17 cellular contexts compared by ENCODE assay signal in genomic region chr3:16900779-16901440, GRCh38. TPM values are rescaled to one million over a fixed set of nuclear protein-coding genes. Genes with fewer than 3 reads are reported as not detected.
DNase-seq lines count a peak whose midpoint lies in the region; ATAC-seq and TF ChIP-seq lines count a peak whose summit lies in the region.
"Had no signal": no experiment of that assay in that cellular context is flagged by ENCODE, and none has a peak within 500 bp of the region (broad histone marks: within the 10 kb centered on the region; RNA-seq: fewer than 3 reads in every experiment).

No MANE protein-coding gene starts in this region.

- TF ChIP-seq CTCF in ovary (IDR thresholded peaks at IDR 0.05) (no peak), GM10248 (IDR thresholded peaks at IDR 0.05; ENCODE audit: control extremely low read depth, extremely low read depth, low read depth, missing control alignments) (no peak)

- peaks cover 91% of the 10 kb centered on the region for H3K4me1 Mint-ChIP-seq in activated CD4-positive, alpha-beta T cell treated with anti-CD3 and anti-CD28 coated beads, Interleukin-2, amount 10 ng/mL, durations not matched to agents 24 days and 14 days
- peaks cover 99% of the 10 kb centered on the region for H3K4me1 Mint-ChIP-seq in central memory CD8-positive, alpha-beta T cell

- intact Hi-C loops in activated CD4-positive, alpha-beta T cell treated with anti-CD3 and anti-CD28 coated beads, Interleukin-2, amount 10 ng/mL, durations not matched to agents 24 days and 14 days (cut with micrococcal nuclease), result loop anchor here (5.0 kb wide), 2 partner anchors 121 to 251 kb away; no protein-coding TSS in a partner anchor
- intact Hi-C loops in ovary (cut with DNase I), result no loop called here

- no peak for DNase-seq in activated CD4-positive, alpha-beta T cell treated with anti-CD3 and anti-CD28 coated beads, Interleukin-2, amount 10 ng/mL, durations not matched to agents 24 days and 14 days
- DNase-seq in activated CD4-positive, alpha-beta T cell treated with anti-CD3 and anti-CD28 coated beads, Interleukin-2, amount 50 U/mL, for 48 hours, result no peak
- no peak for DNase-seq in central memory CD8-positive, alpha-beta T cell (ENCODE audit: low spot score in 2 of 2)
- DNase-seq in ovary, result peak in 3 of 5 donors; percentile 40 to 50 (median 42)
- DNase-seq in amygdala (lab: John Stamatoyannopoulos, UW), result no peak
- no peak for DNase-seq in GM10248 (ENCODE audit: extremely low spot score)
- DNase-seq: amniotic stem cell, EL, mucosa of descending colon, NCI-H1105 treated with DMSO at 0.1 percent for 48 hours, NCI-H2171, upper lobe of left lung had no signal

- H3K27ac ChIP-seq in KOPT-K1 (ENCODE audit: low read depth, low read length, poor library complexity, severe bottlenecking) (peak overlapping the region; percentile 87), ovary (peak overlapping the region in 1 of 2 donors; percentile 53)
- H3K27ac ChIP-seq: parathyroid adenoma, upper lobe of left lung, VCaP had no signal

- H3K36me3 ChIP-seq in KOPT-K1 (ENCODE audit: insufficient read depth, low read length) (no peaks in the 10 kb centered on the region), ovary (no peaks in the 10 kb centered on the region)
- H3K36me3 ChIP-seq: upper lobe of left lung had no signal

- no peaks in the 10 kb centered on the region for H3K27me3 ChIP-seq in ovary
- H3K27me3 ChIP-seq: upper lobe of left lung had no signal

- POLR2A ChIA-PET in GM10248 (lab: Yijun Ruan, JAX), result no interaction called here

- no peaks in the 10 kb centered on the region for H3K9me3 ChIP-seq in KOPT-K1 (ENCODE audit: insufficient read depth, low read length, poor library complexity, severe bottlenecking)
- no peaks in the 10 kb centered on the region for H3K9me3 ChIP-seq in ovary
- H3K9me3 ChIP-seq: mucosa of descending colon, upper lobe of left lung had no signal

- no peak for TF ChIP-seq EP300 in ovary (IDR thresholded peaks at IDR 0.05)

- H3K4me1 ChIP-seq in ovary (ENCODE audit: insufficient read depth), result peaks cover 41% of the 10 kb centered on the region
- H3K4me1 ChIP-seq: parathyroid adenoma had no signal

- 9 to 23% (median 16%) methylated on average over 4 of the region's 4 CpGs for WGBS in ovary, 3 donors

- peak; percentile 57 for ATAC-seq in central memory CD8-positive, alpha-beta T cell (replicated peaks; ENCODE audit: extremely low read depth, poor library complexity, severe bottlenecking)
- ATAC-seq in HG02852 (IDR thresholded peaks at IDR 0.05; ENCODE audit: unreplicated experiment), result no peak
- ATAC-seq: mucosa of descending colon had no signal

- no peak overlapping the region for H3K4me3 ChIP-seq in ovary
- H3K4me3 ChIP-seq: mucosa of descending colon, skin epidermis, upper lobe of left lung had no signal

- no peak for TF ChIP-seq POLR2A in ovary (IDR thresholded peaks at IDR 0.05)

- CTCF ChIA-PET in GM10248 (lab: Yijun Ruan, JAX), result interaction anchor here (2.1 to 2.7 kb wide), 2 partner anchors 14 to 129 kb away, joined by 4 to 7 read pairs; no protein-coding TSS in a partner anchor

- H3K9me3 Mint-ChIP-seq in activated CD4-positive, alpha-beta T cell treated with anti-CD3 and anti-CD28 coated beads, Interleukin-2, amount 10 ng/mL, durations not matched to agents 24 days and 14 days, result peaks cover 3% of the 10 kb centered on the region
- no peaks in the 10 kb centered on the region for H3K9me3 Mint-ChIP-seq in central memory CD8-positive, alpha-beta T cell

- H3K27me3 Mint-ChIP-seq in activated CD4-positive, alpha-beta T cell treated with anti-CD3 and anti-CD28 coated beads, Interleukin-2, amount 10 ng/mL, durations not matched to agents 24 days and 14 days, result no peaks in the 10 kb centered on the region
- H3K27me3 Mint-ChIP-seq in central memory CD8-positive, alpha-beta T cell, result no peaks in the 10 kb centered on the region

- peak overlapping the region; percentile 50 for H3K4me3 Mint-ChIP-seq in activated CD4-positive, alpha-beta T cell treated with anti-CD3 and anti-CD28 coated beads, Interleukin-2, amount 10 ng/mL, durations not matched to agents 24 days and 14 days
- peak overlapping the region; percentile 66 for H3K4me3 Mint-ChIP-seq in central memory CD8-positive, alpha-beta T cell

- H3K27ac Mint-ChIP-seq in activated CD4-positive, alpha-beta T cell treated with anti-CD3 and anti-CD28 coated beads, Interleukin-2, amount 10 ng/mL, durations not matched to agents 24 days and 14 days, result peak overlapping the region; percentile 44
- H3K27ac Mint-ChIP-seq in central memory CD8-positive, alpha-beta T cell (ENCODE audit: low read depth), result peak overlapping the region; percentile 74

- peaks cover 14% of the 10 kb centered on the region for H3K36me3 Mint-ChIP-seq in activated CD4-positive, alpha-beta T cell treated with anti-CD3 and anti-CD28 coated beads, Interleukin-2, amount 10 ng/mL, durations not matched to agents 24 days and 14 days (ENCODE audit: low read depth)
- H3K36me3 Mint-ChIP-seq in central memory CD8-positive, alpha-beta T cell (ENCODE audit: insufficient read depth), result peaks cover 12% of the 10 kb centered on the region

RNA-seq across cellular contexts. Expression of gene PLCL2, which starts 16.2 kb away (rescaled TPM):
- 14.8 and 15.2 TPM in 2 replicates for total RNA-seq in activated CD4-positive, alpha-beta T cell treated with anti-CD3 and anti-CD28 coated beads, Interleukin-2, amount 10 ng/mL, durations not matched to agents 24 days and 14 days
- 10 to 100 TPM; 20.1 to 54.2 (median 31.0) TPM for total RNA-seq in ovary
- polyA plus RNA-seq in ovary, result 10 to 100 TPM; 12.6 to 16.1 TPM

Comparison
In these comparisons a context has a peak if more than half of its experiments do, and no peak if none do; other contexts are left out.
1. DNase-seq: peak in ovary (3 of 5); none in activated CD4-positive, alpha-beta T cell treated with anti-CD3 and anti-CD28 coated beads, Interleukin-2, amount 10 ng/mL, durations not matched to agents 24 days and 14 days (single experiment), activated CD4-positive, alpha-beta T cell treated with anti-CD3 and anti-CD28 coated beads, Interleukin-2, amount 50 U/mL, for 48 hours (0 of 2), central memory CD8-positive, alpha-beta T cell (0 of 2), amygdala (0 of 56) and GM10248 (single experiment).